1 cellular context compared by ENCODE assay signal in the genomic region with DNA sequence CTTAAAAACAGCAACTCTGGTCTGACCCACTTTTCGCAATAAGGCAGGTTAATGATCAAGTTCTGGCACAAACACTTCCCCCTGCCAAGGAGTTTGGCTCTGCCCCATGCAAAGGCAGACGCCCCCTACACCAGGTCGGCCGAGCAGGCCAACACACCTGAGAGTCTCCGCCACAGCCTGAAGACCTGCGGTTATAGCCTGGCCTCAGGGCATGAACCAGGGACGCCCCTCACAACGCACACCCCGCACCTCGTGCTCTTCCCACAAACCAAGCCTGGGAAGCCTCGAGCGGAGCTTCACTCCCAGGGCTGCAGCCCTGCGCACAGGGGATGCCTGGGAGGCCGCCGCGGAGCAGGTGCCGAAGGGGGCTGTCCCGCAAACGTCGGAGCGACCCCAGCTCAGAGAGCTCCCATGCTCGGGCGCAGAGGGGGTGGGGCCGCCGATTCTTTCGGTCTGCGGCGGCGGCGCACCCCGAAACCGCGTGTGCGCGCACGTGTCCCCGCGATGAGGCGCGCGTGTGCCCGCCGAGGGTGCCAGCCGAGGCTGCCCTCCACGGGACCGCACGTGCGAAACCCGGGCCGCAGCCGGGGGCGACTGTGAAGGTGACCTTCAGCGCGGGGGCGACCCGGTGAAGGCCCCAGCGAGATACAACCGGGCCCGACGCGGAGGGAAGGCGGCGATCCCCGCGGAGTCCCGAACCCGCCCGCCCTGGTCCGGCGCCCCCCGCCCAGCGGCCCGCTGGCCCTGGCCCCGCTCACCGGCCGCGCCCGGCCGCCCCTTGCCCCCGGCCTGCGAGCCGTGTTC.
A peak's percentile ranks its signal among the peaks of the same experiment; 100 is the strongest.
TF ChIP-seq lines count a peak whose summit lies in the region.

No MANE protein-coding gene starts in this region.

TF ChIP-seq in H1, 55 proteins besides CTCF, POLR2A, EP300 and RAD21:
- TF ChIP-seq E2F6 (IDR thresholded peaks at IDR 0.05) (peak; percentile 92), KDM4A (IDR thresholded peaks at IDR 0.05; ENCODE audit: low read depth, low read length, severe bottlenecking) (peak; percentile 63), JUND (IDR thresholded peaks at IDR 0.05; ENCODE audit: low read length) (no peak), TAF1 (IDR thresholded peaks at IDR 0.05; ENCODE audit: low read depth, low read length) (no peak), NANOG (IDR thresholded peaks at IDR 0.05; ENCODE audit: insufficient read depth, low read depth, low read length, poor library complexity, severe bottlenecking) (no peak), JUN (IDR thresholded peaks at IDR 0.05; ENCODE audit: low read depth, low read length) (no peak)
- TF ChIP-seq, protein P1, sequence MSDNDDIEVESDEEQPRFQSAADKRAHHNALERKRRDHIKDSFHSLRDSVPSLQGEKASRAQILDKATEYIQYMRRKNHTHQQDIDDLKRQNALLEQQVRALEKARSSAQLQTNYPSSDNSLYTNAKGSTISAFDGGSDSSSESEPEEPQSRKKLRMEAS (IDR thresholded peaks at IDR 0.05) = peak; percentile 94
TF ChIP-seq in H1: peak in this region for 3.
